In the genomic region with DNA sequence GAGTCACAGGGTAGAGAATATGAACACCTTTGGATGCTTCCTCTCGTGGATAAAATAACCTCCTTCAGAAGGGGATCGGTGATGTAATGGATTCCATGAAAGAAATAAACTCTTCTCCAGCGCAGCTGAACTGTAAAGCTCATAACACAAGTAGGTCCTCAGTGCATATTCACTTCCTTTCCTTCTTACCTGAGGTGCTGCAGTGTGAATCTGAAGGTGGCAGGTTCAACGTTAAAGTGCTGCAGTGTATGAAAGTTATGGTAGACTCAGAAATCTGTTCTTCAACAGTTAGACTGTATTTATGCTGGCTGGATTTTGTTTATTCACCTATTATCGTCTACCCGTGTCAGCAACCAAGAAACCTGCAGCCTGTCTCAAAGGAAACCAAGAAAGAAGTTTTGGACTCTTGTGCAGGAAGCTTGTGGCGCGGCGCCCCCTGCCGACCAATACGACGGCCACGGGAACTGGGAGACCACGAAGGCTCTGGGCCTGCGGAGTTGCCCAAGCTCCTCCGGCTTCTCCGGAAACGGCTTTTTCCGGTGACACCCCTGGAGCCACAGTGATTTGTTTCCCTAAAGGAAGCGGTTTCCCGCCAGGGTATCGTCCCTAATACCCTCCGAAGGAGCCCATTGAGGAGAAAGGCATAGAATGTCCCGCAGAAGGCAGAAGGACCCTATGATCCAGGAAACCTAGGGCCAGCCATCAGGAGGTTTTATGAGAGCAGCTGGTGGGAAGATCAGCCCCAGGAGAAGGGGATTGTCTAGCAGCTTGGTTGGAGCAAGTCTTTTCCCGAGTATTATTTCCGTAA, we compare ENCODE assay signal across 8 cellular contexts. TPM values are rescaled to one million over a fixed set of nuclear protein-coding genes. Genes with fewer than 3 reads are reported as not detected.
DNase-seq lines count a peak whose midpoint lies in the region; ATAC-seq and TF ChIP-seq lines count a peak whose summit lies in the region.

No MANE protein-coding gene starts in this region.

- H3K4me3 Mint-ChIP-seq in activated naive CD4-positive, alpha-beta T cell treated with anti-CD3 and anti-CD28 coated beads for 36 hours, result peak overlapping the region; percentile 34

- peaks cover 8% of the 10 kb centered on the region; the same call in 1 of the 2 replicates for H3K27me3 ChIP-seq in SJCRH30
- H3K27me3 ChIP-seq in upper lobe of left lung, result no peaks in the 10 kb centered on the region

- no peaks in the 10 kb centered on the region for H3K4me1 ChIP-seq in SJCRH30
- peaks cover 9 to 13% (median 9%) of the 10 kb centered on the region in 4 donors for H3K4me1 ChIP-seq in upper lobe of left lung

- peaks cover 6% of the 10 kb centered on the region for H3K27me3 Mint-ChIP-seq in activated naive CD4-positive, alpha-beta T cell treated with anti-CD3 and anti-CD28 coated beads for 36 hours (ENCODE audit: low read depth)

- TF ChIP-seq CTCF in GM12875 (IDR thresholded peaks at IDR 0.05; ENCODE audit: borderline replicate concordance, insufficient read depth, low read depth, low read length) (peak; percentile 91), upper lobe of left lung (IDR thresholded peaks at IDR 0.05) (peak; percentile 68 to 86 (median 80))

- H3K27ac ChIP-seq in SJCRH30, result no peak overlapping the region
- H3K27ac ChIP-seq in upper lobe of left lung, result no peak overlapping the region

- H3K4me3 ChIP-seq in GM12875 (ENCODE audit: low read depth, low read length) (no peak overlapping the region), SJCRH30 (no peak overlapping the region), upper lobe of left lung (peak overlapping the region in 2 of 4 donors; percentile 29)

- H3K36me3 ChIP-seq in SJCRH30 (no peaks in the 10 kb centered on the region), upper lobe of left lung (no peaks in the 10 kb centered on the region)

- DNase-seq in SJCRH30, result peak; percentile 13 to 39
- peak; percentile 93 for DNase-seq in activated naive CD4-positive, alpha-beta T cell treated with anti-CD3 and anti-CD28 coated beads for 36 hours
- peak; percentile 92 for DNase-seq in cardiac septum (ENCODE audit: low spot score)
- DNase-seq in posterior vena cava (ENCODE audit: low spot score), result peak; percentile 96
- DNase-seq in upper lobe of left lung, result peak; percentile 90 to 97
- no peak for DNase-seq in NCI-H187 (lab: John Stamatoyannopoulos, UW)

- no peak for TF ChIP-seq POLR2A in upper lobe of left lung (IDR thresholded peaks at IDR 0.05)

- no peak overlapping the region for H3K27ac Mint-ChIP-seq in activated naive CD4-positive, alpha-beta T cell treated with anti-CD3 and anti-CD28 coated beads for 36 hours

- 17 to 22% methylated on average over 21 to 26 of the region's 26 CpGs for WGBS in upper lobe of left lung, 2 donors

- intact Hi-C loops in activated naive CD4-positive, alpha-beta T cell treated with anti-CD3 and anti-CD28 coated beads for 36 hours (cut with micrococcal nuclease), result loop anchor here (1.0 to 5.0 kb wide), 5 partner anchors 16 to 261 kb away; no protein-coding TSS in a partner anchor
- intact Hi-C loops in cardiac septum (cut with DNase I), result no loop called here
- intact Hi-C loops in posterior vena cava (cut with DNase I), result no loop called here

- H3K36me3 Mint-ChIP-seq in activated naive CD4-positive, alpha-beta T cell treated with anti-CD3 and anti-CD28 coated beads for 36 hours (ENCODE audit: low read depth), result no peaks in the 10 kb centered on the region

- peak; percentile 61 for ATAC-seq in HG02943 (IDR thresholded peaks at IDR 0.05; ENCODE audit: low read depth, unreplicated experiment)
- peak; percentile 85 to 96 for ATAC-seq in upper lobe of left lung (ENCODE audit: low FRiP score in 2 of 2)

- peaks cover 10% of the 10 kb centered on the region for H3K4me1 Mint-ChIP-seq in activated naive CD4-positive, alpha-beta T cell treated with anti-CD3 and anti-CD28 coated beads for 36 hours (ENCODE audit: low read depth)

- CTCF ChIA-PET in activated naive CD4-positive, alpha-beta T cell treated with anti-CD3 and anti-CD28 coated beads for 36 hours (lab: Charles Lee), result interaction anchor here (0.6 to 2.9 kb wide), 21 partner anchors 14 to 231 kb away, joined by 3 to 37 read pairs (median 4); no protein-coding TSS in a partner anchor

- TF ChIP-seq EP300 in upper lobe of left lung (IDR thresholded peaks at IDR 0.05), result no peak

- H3K9me3 Mint-ChIP-seq in activated naive CD4-positive, alpha-beta T cell treated with anti-CD3 and anti-CD28 coated beads for 36 hours, result no peaks in the 10 kb centered on the region

- H3K9me3 ChIP-seq in SJCRH30 (replicated peaks) (no peaks in the 10 kb centered on the region), upper lobe of left lung (no peaks in the 10 kb centered on the region)

RNA-seq across cellular contexts. Expression of a gene that starts 17.6 kb away (rescaled TPM):
- total RNA-seq in SJCRH30 (2014; rRNA removed; shearing (Covaris generic)), result not detected in 2 replicates
- not detected for total RNA-seq in activated naive CD4-positive, alpha-beta T cell treated with anti-CD3 and anti-CD28 coated beads for 36 hours
- not detected for total RNA-seq in cardiac septum
- under 1 TPM; 0.48 to 0.60 TPM for total RNA-seq in posterior vena cava
- under 1 TPM in 3 of 6 donors, not detected in 3; 0.43 to 0.76 (median 0.51) TPM for total RNA-seq in upper lobe of left lung

Comparison
In these comparisons a context has a peak if more than half of its experiments do, and no peak if none do; other contexts are left out.
1. DNase-seq: peak in SJCRH30 (2 of 2), activated naive CD4-positive, alpha-beta T cell treated with anti-CD3 and anti-CD28 coated beads for 36 hours (single experiment), cardiac septum (single experiment), posterior vena cava (single experiment) and upper lobe of left lung (2 of 2); none in NCI-H187 (0 of 2).